14 cellular contexts compared by ENCODE assay signal in the genomic region with DNA sequence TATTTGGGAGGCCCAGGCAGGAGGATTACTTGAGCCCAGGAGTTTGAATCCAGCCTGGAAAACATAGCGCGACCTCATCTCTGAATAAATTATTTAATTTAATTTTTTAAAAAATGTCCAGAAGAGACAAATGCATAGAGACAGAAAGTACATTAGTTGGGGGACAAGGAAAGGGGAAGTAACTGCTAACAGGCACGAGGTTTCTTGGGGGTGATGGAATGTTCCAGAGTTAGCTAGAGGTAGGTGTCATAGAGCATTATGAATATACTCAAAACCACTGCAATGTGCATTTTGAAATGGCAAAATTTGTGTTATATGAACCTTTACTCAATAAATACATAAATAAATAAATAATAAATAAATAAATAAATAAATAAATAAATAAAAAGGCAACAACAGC. TPM values are rescaled to one million over a fixed set of nuclear protein-coding genes. Genes with fewer than 3 reads are reported as not detected.
A peak's percentile ranks its signal among the peaks of the same experiment; 100 is the strongest.
DNase-seq lines count a peak whose midpoint lies in the region; ATAC-seq lines count a peak whose summit lies in the region.
"Had no signal": no experiment of that assay in that cellular context is flagged by ENCODE, and none has a peak within 500 bp of the region (broad histone marks: within the 10 kb centered on the region; RNA-seq: fewer than 3 reads in every experiment).

No MANE protein-coding gene starts in this region.

- H3K4me3 Mint-ChIP-seq in activated CD4-positive, alpha-beta T cell treated with anti-CD3 and anti-CD28 coated beads, Interleukin-2, amount 10 ng/mL, durations not matched to agents 24 days and 14 days = no peak overlapping the region
- H3K4me3 Mint-ChIP-seq in activated CD8-positive, alpha-beta T cell treated with anti-CD3 and anti-CD28 coated beads, Interleukin-2, amount 10 ng/mL, durations not matched to agents 7 days and 5 days = no peak overlapping the region

- H3K27me3 ChIP-seq in skeletal muscle satellite cell (ENCODE audit: control insufficient read depth, insufficient read depth, low read length) = no peaks in the 10 kb centered on the region
- H3K27me3 ChIP-seq: SJSA1 had no signal

- H3K4me3 ChIP-seq in skeletal muscle satellite cell (ENCODE audit: low read length) = no peak overlapping the region
- H3K4me3 ChIP-seq: SJSA1 had no signal

- H3K36me3 Mint-ChIP-seq in activated CD4-positive, alpha-beta T cell treated with anti-CD3 and anti-CD28 coated beads, Interleukin-2, amount 10 ng/mL, durations not matched to agents 24 days and 14 days (ENCODE audit: low read depth) = peaks cover 7% of the 10 kb centered on the region
- no peaks in the 10 kb centered on the region for H3K36me3 Mint-ChIP-seq in activated CD8-positive, alpha-beta T cell treated with anti-CD3 and anti-CD28 coated beads, Interleukin-2, amount 10 ng/mL, durations not matched to agents 7 days and 5 days (ENCODE audit: low read depth)

- no peak overlapping the region for H3K4me2 ChIP-seq in skeletal muscle satellite cell (ENCODE audit: low read length)

- in situ Hi-C loops in KBM-7 (cut with MboI; ENCODE audit: low pct_unique_long_range_greater_than_20kb, low sequenced_read_pairs) = no loop called here

- CTCF ChIA-PET in activated CD8-positive, alpha-beta T cell treated with anti-CD3 and anti-CD28 coated beads, Interleukin-2, amount 10 ng/mL, durations not matched to agents 7 days and 5 days (lab: Charles Lee) = interaction anchor here (1.5 to 8.6 kb wide), 3 partner anchors 9 to 55 kb away, joined by 5 to 108 read pairs (median 11); no protein-coding TSS in a partner anchor

- intact Hi-C loops in activated CD4-positive, alpha-beta T cell treated with anti-CD3 and anti-CD28 coated beads, Interleukin-2, amount 10 ng/mL, durations not matched to agents 24 days and 14 days (cut with micrococcal nuclease) = no loop called here
- intact Hi-C loops in left colon (cut with DNase I, micrococcal nuclease) = no loop called here

- peak overlapping the region; percentile 97 for H3K27ac Mint-ChIP-seq in activated CD4-positive, alpha-beta T cell treated with anti-CD3 and anti-CD28 coated beads, Interleukin-2, amount 10 ng/mL, durations not matched to agents 24 days and 14 days
- H3K27ac Mint-ChIP-seq in activated CD8-positive, alpha-beta T cell treated with anti-CD3 and anti-CD28 coated beads, Interleukin-2, amount 10 ng/mL, durations not matched to agents 7 days and 5 days = peak overlapping the region; percentile 22

- H3K4me1 ChIP-seq in skeletal muscle satellite cell (ENCODE audit: control insufficient read depth, insufficient read depth, low read length) = peaks cover 84% of the 10 kb centered on the region

- POLR2A ChIA-PET in activated CD8-positive, alpha-beta T cell treated with anti-CD3 and anti-CD28 coated beads, Interleukin-2, amount 10 ng/mL, durations not matched to agents 7 days and 5 days (lab: Charles Lee) = interaction anchor here (4.8 kb wide), 1 partner anchor 14 kb away, joined by 55 read pairs; no protein-coding TSS in a partner anchor

- no peak for ATAC-seq in activated CD8-positive, alpha-beta T cell treated with anti-CD3 and anti-CD28 coated beads, Interleukin-2, amount 10 ng/mL, durations not matched to agents 7 days and 5 days
- ATAC-seq in left colon = no peak
- ATAC-seq in HG03196 (IDR thresholded peaks at IDR 0.05; ENCODE audit: unreplicated experiment) = no peak

- H3K9me3 ChIP-seq in skeletal muscle satellite cell (replicated peaks; ENCODE audit: low read length) = no peaks in the 10 kb centered on the region
- H3K9me3 ChIP-seq: Caco-2, SJSA1 had no signal

- no peaks in the 10 kb centered on the region for H3K27me3 Mint-ChIP-seq in activated CD4-positive, alpha-beta T cell treated with anti-CD3 and anti-CD28 coated beads, Interleukin-2, amount 10 ng/mL, durations not matched to agents 24 days and 14 days
- H3K27me3 Mint-ChIP-seq in activated CD8-positive, alpha-beta T cell treated with anti-CD3 and anti-CD28 coated beads, Interleukin-2, amount 10 ng/mL, durations not matched to agents 7 days and 5 days (ENCODE audit: low read depth) = no peaks in the 10 kb centered on the region

- DNase-seq in activated CD4-positive, alpha-beta T cell treated with anti-CD3 and anti-CD28 coated beads, Interleukin-2, amount 10 ng/mL, durations not matched to agents 24 days and 14 days = no peak
- DNase-seq in activated CD4-positive, alpha-beta T cell treated with anti-CD3 and anti-CD28 coated beads for 48 hours = no peak
- DNase-seq in KBM-7 = peak; percentile 65
- no peak for DNase-seq in activated CD8-positive, alpha-beta T cell treated with anti-CD3 and anti-CD28 coated beads, Interleukin-2, amount 10 ng/mL, durations not matched to agents 7 days and 5 days
- no peak for DNase-seq in cerebellar nuclear complex (lab: John Stamatoyannopoulos, UW)
- DNase-seq in left colon = no peak
- DNase-seq: Caco-2, NCI-H1092, NCI-H774, small intestine had no signal

- H3K9ac ChIP-seq in skeletal muscle satellite cell (ENCODE audit: low read depth, low read length) = peak overlapping the region; percentile 44

- peaks cover 95% of the 10 kb centered on the region for H3K4me1 Mint-ChIP-seq in activated CD4-positive, alpha-beta T cell treated with anti-CD3 and anti-CD28 coated beads, Interleukin-2, amount 10 ng/mL, durations not matched to agents 24 days and 14 days
- H3K4me1 Mint-ChIP-seq in activated CD8-positive, alpha-beta T cell treated with anti-CD3 and anti-CD28 coated beads, Interleukin-2, amount 10 ng/mL, durations not matched to agents 7 days and 5 days (ENCODE audit: low read depth) = peaks cover 90% of the 10 kb centered on the region

- H3K9me3 Mint-ChIP-seq in activated CD4-positive, alpha-beta T cell treated with anti-CD3 and anti-CD28 coated beads, Interleukin-2, amount 10 ng/mL, durations not matched to agents 24 days and 14 days = no peaks in the 10 kb centered on the region
- H3K9me3 Mint-ChIP-seq in activated CD8-positive, alpha-beta T cell treated with anti-CD3 and anti-CD28 coated beads, Interleukin-2, amount 10 ng/mL, durations not matched to agents 7 days and 5 days (ENCODE audit: insufficient read depth) = no peaks in the 10 kb centered on the region

- H3K36me3 ChIP-seq in skeletal muscle satellite cell (ENCODE audit: insufficient read depth, low read length) = no peaks in the 10 kb centered on the region
- H3K36me3 ChIP-seq: SJSA1 had no signal

RNA-seq across cellular contexts. Expression of a gene that starts 31.7 kb away (rescaled TPM):
- total RNA-seq in activated CD4-positive, alpha-beta T cell treated with anti-CD3 and anti-CD28 coated beads, Interleukin-2, amount 10 ng/mL, durations not matched to agents 24 days and 14 days = not detected in 2 replicates
- not detected for total RNA-seq in activated CD8-positive, alpha-beta T cell treated with anti-CD3 and anti-CD28 coated beads, Interleukin-2, amount 10 ng/mL, durations not matched to agents 7 days and 5 days
- 0.87 and 1.3 TPM in 2 replicates for total RNA-seq in skeletal muscle satellite cell (2012; rRNA removed)
- under 1 TPM in 1 of 2 donors, not detected in 1; 0.31 TPM for total RNA-seq in left colon
- total RNA-seq: Caco-2, H4 had no signal

RNA-seq across cellular contexts. Expression of a gene that starts 34.7 kb away (rescaled TPM):
- 88.0 and 89.6 TPM in 2 replicates for total RNA-seq in activated CD4-positive, alpha-beta T cell treated with anti-CD3 and anti-CD28 coated beads, Interleukin-2, amount 10 ng/mL, durations not matched to agents 24 days and 14 days
- total RNA-seq in activated CD8-positive, alpha-beta T cell treated with anti-CD3 and anti-CD28 coated beads, Interleukin-2, amount 10 ng/mL, durations not matched to agents 7 days and 5 days = 10 to 100 TPM; 16.1 to 16.9 TPM
- 44.1 and 94.4 TPM in 2 replicates for total RNA-seq in skeletal muscle satellite cell (2012; rRNA removed)
- 1 to 10 TPM in 1 of 2 donors, under 1 TPM in 1; 0.79 to 1.7 TPM for total RNA-seq in left colon

Comparison
In these comparisons a context has a peak if more than half of its experiments do, and no peak if none do; other contexts are left out.
1. RNA of a gene that starts 34.7 kb away (total RNA-seq): 88.0 to 89.6 TPM in activated CD4-positive, alpha-beta T cell treated with anti-CD3 and anti-CD28 coated beads, Interleukin-2, amount 10 ng/mL, durations not matched to agents 24 days and 14 days and 16.1 to 16.9 TPM in activated CD8-positive, alpha-beta T cell treated with anti-CD3 and anti-CD28 coated beads, Interleukin-2, amount 10 ng/mL, durations not matched to agents 7 days and 5 days; 0.79 to 1.7 TPM in left colon; every median in the first group is over 4 times any median in the second.